In the genomic region with DNA sequence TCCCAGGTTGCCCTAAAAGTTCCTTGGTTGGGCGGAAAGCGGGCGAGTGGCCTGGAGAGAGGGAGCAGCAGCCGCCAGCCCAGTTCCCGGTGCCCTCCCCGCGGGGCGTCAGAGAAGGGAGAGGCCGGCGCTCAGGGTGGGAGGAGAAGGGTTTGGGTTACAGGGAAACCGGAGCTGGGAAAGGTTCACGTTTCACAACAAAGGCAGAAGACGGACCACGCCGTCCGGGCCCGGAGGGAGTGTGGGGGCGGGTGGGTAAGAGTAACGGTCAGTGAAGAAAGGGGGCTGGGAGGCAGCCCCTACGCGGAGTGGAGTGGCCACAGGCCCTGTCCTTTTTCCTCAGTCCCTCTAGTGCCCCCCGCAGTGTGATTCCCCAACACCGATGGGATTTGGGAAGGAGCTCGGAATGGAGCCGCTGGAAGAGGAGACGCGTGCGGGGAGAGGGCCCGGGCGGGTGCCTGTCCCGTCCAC, we compare ENCODE assay signal across 1 cellular context.
TF ChIP-seq lines count a peak whose summit lies in the region.

No MANE protein-coding gene starts in this region.

TF ChIP-seq in HepG2, 621 proteins besides CTCF, POLR2A, EP300 and RAD21 (continued from another document and continues in another):
- TF ChIP-seq, protein P1, sequence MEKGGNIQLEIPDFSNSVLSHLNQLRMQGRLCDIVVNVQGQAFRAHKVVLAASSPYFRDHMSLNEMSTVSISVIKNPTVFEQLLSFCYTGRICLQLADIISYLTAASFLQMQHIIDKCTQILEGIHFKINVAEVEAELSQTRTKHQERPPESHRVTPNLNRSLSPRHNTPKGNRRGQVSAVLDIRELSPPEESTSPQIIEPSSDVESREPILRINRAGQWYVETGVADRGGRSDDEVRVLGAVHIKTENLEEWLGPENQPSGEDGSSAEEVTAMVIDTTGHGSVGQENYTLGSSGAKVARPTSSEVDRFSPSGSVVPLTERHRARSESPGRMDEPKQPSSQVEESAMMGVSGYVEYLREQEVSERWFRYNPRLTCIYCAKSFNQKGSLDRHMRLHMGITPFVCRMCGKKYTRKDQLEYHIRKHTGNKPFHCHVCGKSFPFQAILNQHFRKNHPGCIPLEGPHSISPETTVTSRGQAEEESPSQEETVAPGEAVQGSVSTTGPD (CRISPR knock-in tag; IDR thresholded peaks at IDR 0.05): no peak
- no peak for TF ChIP-seq NR2F1 (CRISPR knock-in tag; IDR thresholded peaks at IDR 0.05)
- no peak for TF ChIP-seq DMAP1 (CRISPR knock-in tag; IDR thresholded peaks at IDR 0.05)
- no peak for TF ChIP-seq ATF1 (CRISPR knock-in tag; IDR thresholded peaks at IDR 0.05)
- TF ChIP-seq GZF1 (CRISPR knock-in tag; IDR thresholded peaks at IDR 0.05): no peak
- peak; percentile 17; the same call in 1 of the 2 replicates for TF ChIP-seq ZSCAN21 (CRISPR knock-in tag; IDR thresholded peaks at IDR 0.05; ENCODE audit: borderline replicate concordance)
- TF ChIP-seq KLF16 (CRISPR knock-in tag; IDR thresholded peaks at IDR 0.05): 0 out of 4 replicates have a peak, but pooled peaks of 1 of the 2 experiments have one; percentile 22
- TF ChIP-seq, protein P2, sequence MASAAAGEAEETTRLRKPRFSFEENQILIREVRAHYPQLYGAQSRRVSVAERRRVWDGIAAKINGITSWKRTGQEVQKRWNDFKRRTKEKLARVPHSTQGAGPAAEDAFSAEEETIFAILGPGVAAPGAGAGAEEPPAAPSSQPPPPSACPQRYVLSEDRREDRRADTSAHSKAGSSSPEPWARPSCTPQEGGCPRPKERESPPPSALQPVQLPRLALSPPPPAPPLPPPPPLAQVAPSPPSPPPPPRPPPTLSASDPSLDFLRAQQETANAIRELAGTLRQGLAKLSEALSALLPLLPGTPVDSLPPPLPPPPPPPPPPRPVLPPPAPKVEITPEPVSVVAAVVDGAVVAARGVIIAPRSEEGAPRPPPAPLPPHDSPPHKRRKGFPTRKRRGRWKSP (CRISPR knock-in tag; IDR thresholded peaks at IDR 0.05): no peak
- no peak for TF ChIP-seq ZNF878 (CRISPR knock-in tag; IDR thresholded peaks at IDR 0.05)
- no peak for TF ChIP-seq ZNF766 (CRISPR knock-in tag; IDR thresholded peaks at IDR 0.05; ENCODE audit: borderline replicate concordance)
- no peak for TF ChIP-seq ZNF17 (CRISPR knock-in tag; IDR thresholded peaks at IDR 0.05)
- TF ChIP-seq ZFP37 (CRISPR knock-in tag; IDR thresholded peaks at IDR 0.05; ENCODE audit: borderline replicate concordance): no peak
- TF ChIP-seq, protein P3, sequence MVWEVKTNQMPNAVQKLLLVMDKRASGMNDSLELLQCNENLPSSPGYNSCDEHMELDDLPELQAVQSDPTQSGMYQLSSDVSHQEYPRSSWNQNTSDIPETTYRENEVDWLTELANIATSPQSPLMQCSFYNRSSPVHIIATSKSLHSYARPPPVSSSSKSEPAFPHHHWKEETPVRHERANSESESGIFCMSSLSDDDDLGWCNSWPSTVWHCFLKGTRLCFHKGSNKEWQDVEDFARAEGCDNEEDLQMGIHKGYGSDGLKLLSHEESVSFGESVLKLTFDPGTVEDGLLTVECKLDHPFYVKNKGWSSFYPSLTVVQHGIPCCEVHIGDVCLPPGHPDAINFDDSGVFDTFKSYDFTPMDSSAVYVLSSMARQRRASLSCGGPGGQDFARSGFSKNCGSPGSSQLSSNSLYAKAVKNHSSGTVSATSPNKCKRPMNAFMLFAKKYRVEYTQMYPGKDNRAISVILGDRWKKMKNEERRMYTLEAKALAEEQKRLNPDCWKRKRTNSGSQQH (CRISPR knock-in tag; IDR thresholded peaks at IDR 0.05; ENCODE audit: low read depth): no peak
- TF ChIP-seq, protein P4, sequence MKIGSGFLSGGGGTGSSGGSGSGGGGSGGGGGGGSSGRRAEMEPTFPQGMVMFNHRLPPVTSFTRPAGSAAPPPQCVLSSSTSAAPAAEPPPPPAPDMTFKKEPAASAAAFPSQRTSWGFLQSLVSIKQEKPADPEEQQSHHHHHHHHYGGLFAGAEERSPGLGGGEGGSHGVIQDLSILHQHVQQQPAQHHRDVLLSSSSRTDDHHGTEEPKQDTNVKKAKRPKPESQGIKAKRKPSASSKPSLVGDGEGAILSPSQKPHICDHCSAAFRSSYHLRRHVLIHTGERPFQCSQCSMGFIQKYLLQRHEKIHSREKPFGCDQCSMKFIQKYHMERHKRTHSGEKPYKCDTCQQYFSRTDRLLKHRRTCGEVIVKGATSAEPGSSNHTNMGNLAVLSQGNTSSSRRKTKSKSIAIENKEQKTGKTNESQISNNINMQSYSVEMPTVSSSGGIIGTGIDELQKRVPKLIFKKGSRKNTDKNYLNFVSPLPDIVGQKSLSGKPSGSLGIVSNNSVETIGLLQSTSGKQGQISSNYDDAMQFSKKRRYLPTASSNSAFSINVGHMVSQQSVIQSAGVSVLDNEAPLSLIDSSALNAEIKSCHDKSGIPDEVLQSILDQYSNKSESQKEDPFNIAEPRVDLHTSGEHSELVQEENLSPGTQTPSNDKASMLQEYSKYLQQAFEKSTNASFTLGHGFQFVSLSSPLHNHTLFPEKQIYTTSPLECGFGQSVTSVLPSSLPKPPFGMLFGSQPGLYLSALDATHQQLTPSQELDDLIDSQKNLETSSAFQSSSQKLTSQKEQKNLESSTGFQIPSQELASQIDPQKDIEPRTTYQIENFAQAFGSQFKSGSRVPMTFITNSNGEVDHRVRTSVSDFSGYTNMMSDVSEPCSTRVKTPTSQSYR (CRISPR knock-in tag; IDR thresholded peaks at IDR 0.05; ENCODE audit: borderline replicate concordance): peak; percentile 36; the same call in 1 of the 2 replicates
- TF ChIP-seq, protein P5, sequence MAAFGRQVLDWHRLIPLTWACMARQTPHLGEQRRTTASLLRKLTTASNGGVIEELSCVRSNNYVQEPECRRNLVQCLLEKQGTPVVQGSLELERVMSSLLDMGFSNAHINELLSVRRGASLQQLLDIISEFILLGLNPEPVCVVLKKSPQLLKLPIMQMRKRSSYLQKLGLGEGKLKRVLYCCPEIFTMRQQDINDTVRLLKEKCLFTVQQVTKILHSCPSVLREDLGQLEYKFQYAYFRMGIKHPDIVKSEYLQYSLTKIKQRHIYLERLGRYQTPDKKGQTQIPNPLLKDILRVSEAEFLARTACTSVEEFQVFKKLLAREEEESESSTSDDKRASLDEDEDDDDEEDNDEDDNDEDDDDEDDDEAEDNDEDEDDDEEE (CRISPR knock-in tag; IDR thresholded peaks at IDR 0.05): no peak
- no peak for TF ChIP-seq ELF1 (CRISPR knock-in tag; IDR thresholded peaks at IDR 0.05)
- TF ChIP-seq MXD4 (CRISPR knock-in tag; IDR thresholded peaks at IDR 0.05): peak; percentile 42; the same call in 1 of the 2 replicates
- TF ChIP-seq ZNF335 (CRISPR knock-in tag; IDR thresholded peaks at IDR 0.05): no peak
- no peak for TF ChIP-seq TARDBP (CRISPR knock-in tag; IDR thresholded peaks at IDR 0.05)
- peak; percentile 80; the same call in 1 of the 2 replicates for TF ChIP-seq ZSCAN31 (CRISPR knock-in tag; IDR thresholded peaks at IDR 0.05; ENCODE audit: low read depth)
- TF ChIP-seq ZNF747 (CRISPR knock-in tag; IDR thresholded peaks at IDR 0.05; ENCODE audit: borderline replicate concordance): peak; percentile 57; the same call in 1 of the 2 replicates
- TF ChIP-seq ZNF446 (CRISPR knock-in tag; IDR thresholded peaks at IDR 0.05): no peak
- TF ChIP-seq PAF1 (CRISPR knock-in tag; IDR thresholded peaks at IDR 0.05): no peak
- TF ChIP-seq ZNF317 (CRISPR knock-in tag; IDR thresholded peaks at IDR 0.05): no peak
- 0 out of 2 replicates have a peak, but pooled peaks have one; percentile 9 for TF ChIP-seq KLF15 (CRISPR knock-in tag; IDR thresholded peaks at IDR 0.05; ENCODE audit: borderline replicate concordance)
- TF ChIP-seq, protein P6, sequence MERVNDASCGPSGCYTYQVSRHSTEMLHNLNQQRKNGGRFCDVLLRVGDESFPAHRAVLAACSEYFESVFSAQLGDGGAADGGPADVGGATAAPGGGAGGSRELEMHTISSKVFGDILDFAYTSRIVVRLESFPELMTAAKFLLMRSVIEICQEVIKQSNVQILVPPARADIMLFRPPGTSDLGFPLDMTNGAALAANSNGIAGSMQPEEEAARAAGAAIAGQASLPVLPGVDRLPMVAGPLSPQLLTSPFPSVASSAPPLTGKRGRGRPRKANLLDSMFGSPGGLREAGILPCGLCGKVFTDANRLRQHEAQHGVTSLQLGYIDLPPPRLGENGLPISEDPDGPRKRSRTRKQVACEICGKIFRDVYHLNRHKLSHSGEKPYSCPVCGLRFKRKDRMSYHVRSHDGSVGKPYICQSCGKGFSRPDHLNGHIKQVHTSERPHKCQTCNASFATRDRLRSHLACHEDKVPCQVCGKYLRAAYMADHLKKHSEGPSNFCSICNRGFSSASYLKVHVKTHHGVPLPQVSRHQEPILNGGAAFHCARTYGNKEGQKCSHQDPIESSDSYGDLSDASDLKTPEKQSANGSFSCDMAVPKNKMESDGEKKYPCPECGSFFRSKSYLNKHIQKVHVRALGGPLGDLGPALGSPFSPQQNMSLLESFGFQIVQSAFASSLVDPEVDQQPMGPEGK (CRISPR knock-in tag; IDR thresholded peaks at IDR 0.05): peak; percentile 83
- TF ChIP-seq ZFX (CRISPR knock-in tag; IDR thresholded peaks at IDR 0.05; ENCODE audit: low read depth): no peak; the same call in 1 of the 2 replicates
- no peak for TF ChIP-seq SOX13 (IDR thresholded peaks at IDR 0.05)
- TF ChIP-seq SOX13 (CRISPR knock-in tag; conservative IDR thresholded peaks at IDR 0.05 in 1 of 2, IDR thresholded peaks at IDR 0.05 in 1 of 2): peak in 1 of 2 experiments; percentile 42; a peak in 1 of 4 replicates
- TF ChIP-seq AGO1 (IDR thresholded peaks at IDR 0.05; ENCODE audit: low read depth, low read length, poor library complexity, severe bottlenecking): no peak
- no peak for TF ChIP-seq SKI (IDR thresholded peaks at IDR 0.05; ENCODE audit: partially characterized antibody)
- no peak for TF ChIP-seq ARHGAP35 (CRISPR knock-in tag; IDR thresholded peaks at IDR 0.05; ENCODE audit: borderline replicate concordance)
- TF ChIP-seq, protein P7, sequence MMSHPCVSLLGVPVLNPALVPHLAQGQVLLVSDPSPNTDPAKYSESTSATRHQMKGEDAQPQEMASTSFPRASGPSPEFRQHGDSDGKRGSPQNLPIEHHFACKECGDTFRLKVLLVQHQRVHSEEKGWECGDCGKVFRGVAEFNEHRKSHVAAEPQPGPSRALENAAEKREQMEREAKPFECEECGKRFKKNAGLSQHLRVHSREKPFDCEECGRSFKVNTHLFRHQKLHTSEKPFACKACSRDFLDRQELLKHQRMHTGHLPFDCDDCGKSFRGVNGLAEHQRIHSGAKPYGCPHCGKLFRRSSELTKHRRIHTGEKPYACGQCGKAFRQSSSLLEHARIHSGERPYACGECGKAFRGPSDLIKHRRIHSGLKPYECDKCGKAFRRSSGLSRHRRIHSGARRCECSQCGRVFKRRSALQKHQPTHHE (CRISPR knock-in tag; IDR thresholded peaks at IDR 0.05; ENCODE audit: borderline replicate concordance): no peak
- peak; percentile 72; the same call in 1 of the 2 replicates for TF ChIP-seq TGIF2 (CRISPR knock-in tag; IDR thresholded peaks at IDR 0.05)
- 0 out of 2 replicates have a peak, but pooled peaks have one; percentile 13 for TF ChIP-seq YEATS4 (CRISPR knock-in tag; IDR thresholded peaks at IDR 0.05; ENCODE audit: borderline replicate concordance)
- TF ChIP-seq RBM22 (optimal IDR thresholded peaks at IDR 0.05; ENCODE audit: low read length): no peak
- TF ChIP-seq, protein P8, sequence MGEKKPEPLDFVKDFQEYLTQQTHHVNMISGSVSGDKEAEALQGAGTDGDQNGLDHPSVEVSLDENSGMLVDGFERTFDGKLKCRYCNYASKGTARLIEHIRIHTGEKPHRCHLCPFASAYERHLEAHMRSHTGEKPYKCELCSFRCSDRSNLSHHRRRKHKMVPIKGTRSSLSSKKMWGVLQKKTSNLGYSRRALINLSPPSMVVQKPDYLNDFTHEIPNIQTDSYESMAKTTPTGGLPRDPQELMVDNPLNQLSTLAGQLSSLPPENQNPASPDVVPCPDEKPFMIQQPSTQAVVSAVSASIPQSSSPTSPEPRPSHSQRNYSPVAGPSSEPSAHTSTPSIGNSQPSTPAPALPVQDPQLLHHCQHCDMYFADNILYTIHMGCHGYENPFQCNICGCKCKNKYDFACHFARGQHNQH (CRISPR knock-in tag; IDR thresholded peaks at IDR 0.05): 0 out of 2 replicates have a peak, but pooled peaks have one; percentile 7
- TF ChIP-seq, protein P9, sequence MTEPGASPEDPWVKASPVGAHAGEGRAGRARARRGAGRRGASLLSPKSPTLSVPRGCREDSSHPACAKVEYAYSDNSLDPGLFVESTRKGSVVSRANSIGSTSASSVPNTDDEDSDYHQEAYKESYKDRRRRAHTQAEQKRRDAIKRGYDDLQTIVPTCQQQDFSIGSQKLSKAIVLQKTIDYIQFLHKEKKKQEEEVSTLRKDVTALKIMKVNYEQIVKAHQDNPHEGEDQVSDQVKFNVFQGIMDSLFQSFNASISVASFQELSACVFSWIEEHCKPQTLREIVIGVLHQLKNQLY (CRISPR knock-in tag; IDR thresholded peaks at IDR 0.05): 0 out of 2 replicates have a peak, but pooled peaks have one; percentile 4
- TF ChIP-seq HOXA3 (CRISPR knock-in tag; IDR thresholded peaks at IDR 0.05): peak; percentile 39; the same call in 1 of the 2 replicates
- no peak for TF ChIP-seq ZNF343 (CRISPR knock-in tag; IDR thresholded peaks at IDR 0.05)
- TF ChIP-seq ZNF670 (CRISPR knock-in tag; IDR thresholded peaks at IDR 0.05; ENCODE audit: borderline replicate concordance): no peak
- TF ChIP-seq, protein P10, sequence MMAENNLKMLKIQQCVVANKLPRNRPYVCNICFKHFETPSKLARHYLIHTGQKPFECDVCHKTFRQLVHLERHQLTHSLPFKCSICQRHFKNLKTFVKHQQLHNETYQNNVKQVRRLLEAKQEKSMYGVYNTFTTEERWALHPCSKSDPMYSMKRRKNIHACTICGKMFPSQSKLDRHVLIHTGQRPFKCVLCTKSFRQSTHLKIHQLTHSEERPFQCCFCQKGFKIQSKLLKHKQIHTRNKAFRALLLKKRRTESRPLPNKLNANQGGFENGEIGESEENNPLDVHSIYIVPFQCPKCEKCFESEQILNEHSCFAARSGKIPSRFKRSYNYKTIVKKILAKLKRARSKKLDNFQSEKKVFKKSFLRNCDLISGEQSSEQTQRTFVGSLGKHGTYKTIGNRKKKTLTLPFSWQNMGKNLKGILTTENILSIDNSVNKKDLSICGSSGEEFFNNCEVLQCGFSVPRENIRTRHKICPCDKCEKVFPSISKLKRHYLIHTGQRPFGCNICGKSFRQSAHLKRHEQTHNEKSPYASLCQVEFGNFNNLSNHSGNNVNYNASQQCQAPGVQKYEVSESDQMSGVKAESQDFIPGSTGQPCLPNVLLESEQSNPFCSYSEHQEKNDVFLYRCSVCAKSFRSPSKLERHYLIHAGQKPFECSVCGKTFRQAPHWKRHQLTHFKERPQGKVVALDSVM (CRISPR knock-in tag; IDR thresholded peaks at IDR 0.05): peak; percentile 11; the same call in 1 of the 2 replicates
- peak; percentile 71 for TF ChIP-seq SAP130 (CRISPR knock-in tag; IDR thresholded peaks at IDR 0.05; ENCODE audit: low read depth)
- peak; percentile 42 for TF ChIP-seq GATAD2A (CRISPR knock-in tag; IDR thresholded peaks at IDR 0.05)
- TF ChIP-seq ZNF121 (CRISPR knock-in tag; IDR thresholded peaks at IDR 0.05): no peak
- TF ChIP-seq DNMT3B (CRISPR knock-in tag; conservative IDR thresholded peaks at IDR 0.05): no peak
